Comparison of ENCODE assay signal across 24 cellular contexts in genomic region chr7:1090236-1090635, GRCh38. TPM values are rescaled to one million over a fixed set of nuclear protein-coding genes. Genes with fewer than 3 reads are reported as not detected.
"Had no signal": no experiment of that assay in that cellular context is flagged by ENCODE, and none has a peak within 500 bp of the region (broad histone marks: within the 10 kb centered on the region; RNA-seq: fewer than 3 reads in every experiment).

No MANE protein-coding gene starts in this region.

- FAIRE-seq: endothelial cell of umbilical vein, islet of Langerhans had no signal

- H3K9me3 ChIP-seq: colonic mucosa, esophagus muscularis mucosa, gastroesophageal sphincter, heart right ventricle, lower lobe of right lung, neutrophil, sigmoid colon, suprapubic skin, thyroid gland had no signal

- DNase-seq: colonic mucosa; effector memory CD4-positive, alpha-beta T cell; foreskin keratinocyte; glutamatergic neuron; heart right ventricle; hippocampal formation; kidney glomerular epithelial cell; left ventricle myocardium superior; lower lobe of right lung; natural killer cell; sigmoid colon; stimulated activated CD4-positive, alpha-beta T cell treated with anti-CD3 and anti-CD28 coated beads, Interleukin-2, amount 100 ng/mL, for 24 hours; stimulated activated CD4-positive, alpha-beta T cell treated with anti-CD3 and anti-CD28 coated beads, Interleukin-4, amount 100 ng/mL, for 24 hours; stimulated activated naive CD4-positive, alpha-beta T cell treated with Interleukin-2 at 50 U/mL for 16 hours; thyroid gland had no signal

- H3K27ac ChIP-seq: colonic mucosa, esophagus muscularis mucosa, foreskin keratinocyte, heart right ventricle, lower lobe of right lung, neutrophil, parathyroid adenoma, suprapubic skin had no signal

- H3K36me3 ChIP-seq: colonic mucosa, neutrophil had no signal

- H3K27me3 ChIP-seq: colonic mucosa, esophagus muscularis mucosa, foreskin keratinocyte, gastroesophageal sphincter, heart right ventricle, sigmoid colon, suprapubic skin, thyroid gland had no signal

- ATAC-seq: foreskin keratinocyte; gastroesophageal sphincter; heart right ventricle; left ventricle myocardium superior; lower lobe of right lung; natural killer cell; stimulated activated effector memory CD8-positive, alpha-beta T cell treated with anti-CD3 and anti-CD28 coated beads, Interleukin-12 subunit alpha, Interleukin-12 subunit beta, amount 100 ng/mL, for 72 hours had no signal

- H3K4me1 ChIP-seq: colonic mucosa had no signal

- H3K4me3 ChIP-seq: colonic mucosa, esophagus muscularis mucosa, gastroesophageal sphincter, heart right ventricle, lower lobe of right lung, sigmoid colon, suprapubic skin, thyroid gland had no signal

- H2AFZ ChIP-seq: parathyroid adenoma had no signal

- H3K9ac ChIP-seq: parathyroid adenoma had no signal

RNA-seq across cellular contexts. Expression of gene GPER1, which starts 2.3 kb away (rescaled TPM):
- polyA plus RNA-seq: neural cell had no signal

RNA-seq across cellular contexts. Expression of gene GPR146, which starts 45.9 kb away (rescaled TPM):
- total RNA-seq: foreskin keratinocyte had no signal
- polyA plus RNA-seq: foreskin keratinocyte, neural cell had no signal
